8 cellular contexts compared by ENCODE assay signal in the genomic region with DNA sequence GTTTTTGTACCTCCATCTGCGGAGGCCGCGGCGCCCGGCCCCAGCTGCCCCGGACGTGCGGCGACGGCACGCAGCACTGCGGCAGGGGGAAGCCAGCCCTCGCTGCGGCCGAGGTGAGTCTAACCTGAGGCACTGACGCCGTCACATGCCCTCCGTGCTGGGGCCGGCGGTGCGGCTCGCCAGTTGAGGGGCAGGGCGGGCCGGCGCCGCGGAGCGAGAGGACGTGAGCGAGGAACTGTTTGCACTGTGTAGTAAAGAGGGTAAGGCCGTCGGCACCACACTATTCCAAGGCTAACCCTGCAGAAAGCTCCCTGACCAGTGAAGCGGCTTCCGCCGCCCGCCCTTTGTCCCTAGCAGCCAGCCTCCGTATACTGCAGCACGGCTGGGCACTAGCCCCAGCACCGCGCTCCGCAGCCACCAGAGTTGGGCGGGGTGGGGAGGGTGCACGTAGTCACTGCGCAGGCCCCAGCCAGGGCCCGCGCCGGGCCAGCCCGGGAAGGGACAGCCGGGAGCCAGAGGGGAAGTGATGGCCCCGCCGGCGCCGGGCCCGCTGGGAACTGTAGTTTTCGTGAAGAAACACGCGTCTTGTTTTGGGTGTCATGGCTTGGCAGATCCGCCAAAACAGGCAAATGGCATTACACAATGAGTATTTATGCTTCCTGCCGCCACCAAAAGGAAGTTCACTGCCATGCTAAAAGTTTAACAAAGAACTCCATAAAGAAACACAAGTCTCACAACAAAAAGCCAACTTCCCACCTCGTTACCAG. TPM values are rescaled to one million over a fixed set of nuclear protein-coding genes. Genes with fewer than 3 reads are reported as not detected.
DNase-seq lines count a peak whose midpoint lies in the region; ATAC-seq, FAIRE-seq and TF ChIP-seq lines count a peak whose summit lies in the region.

No MANE protein-coding gene starts in this region.

- peak; percentile 98 for FAIRE-seq in GM12891 (lab: Jason Lieb, UNC)

- DNase-seq in GM12891 (ENCODE audit: insufficient read length, low spot score): peak; percentile 86
- peak; percentile 89 to 94 (median 93) for DNase-seq in NCI-H1417 (lab: John Stamatoyannopoulos, UW)
- DNase-seq in SW 1271 (lab: John Stamatoyannopoulos, UW): peak; percentile 94 to 97
- DNase-seq in adipocyte (ENCODE audit: low read depth): peak; percentile 100
- DNase-seq in heart right ventricle: peak; percentile 96 to 97
- peak; percentile 98 for DNase-seq in pons (ENCODE audit: low spot score)
- peak; percentile 96 for DNase-seq in transverse colon

- no peaks in the 10 kb centered on the region for H3K27me3 ChIP-seq in adipocyte (replicated peaks; ENCODE audit: control insufficient read depth, insufficient read depth, low read length)
- no peaks in the 10 kb centered on the region for H3K27me3 ChIP-seq in heart right ventricle
- no peaks in the 10 kb centered on the region for H3K27me3 ChIP-seq in transverse colon

- peaks cover 36% of the 10 kb centered on the region for H3K4me1 ChIP-seq in adipocyte (ENCODE audit: control insufficient read depth, insufficient read depth, low read length)
- H3K4me1 ChIP-seq in heart right ventricle: peaks cover 14 to 56% (median 42%) of the 10 kb centered on the region in 9 donors
- peaks cover 27 to 51% (median 38%) of the 10 kb centered on the region in 4 donors for H3K4me1 ChIP-seq in transverse colon

- no peak for TF ChIP-seq EP300 in transverse colon (IDR thresholded peaks at IDR 0.05; ENCODE audit: low read depth)

- peak; percentile 74 for TF ChIP-seq POLR2A in GM12891 (IDR thresholded peaks at IDR 0.05; ENCODE audit: low read depth, low read length)
- peak; percentile 90 for TF ChIP-seq POLR2A in transverse colon (IDR thresholded peaks at IDR 0.05)

- H3K36me3 ChIP-seq in adipocyte (ENCODE audit: control insufficient read depth, insufficient read depth, low read length, severe bottlenecking) (no peaks in the 10 kb centered on the region), heart right ventricle (peaks cover 0 to 7% (median 0%) of the 10 kb centered on the region in 9 donors), transverse colon (no peaks in the 10 kb centered on the region)

- H3K9me3 ChIP-seq in adipocyte (ENCODE audit: control insufficient read depth, low read length) (no peaks in the 10 kb centered on the region), heart right ventricle (no peaks in the 10 kb centered on the region), transverse colon (no peaks in the 10 kb centered on the region)

- peak in 8 of 9 donors; percentile 4 to 66 (median 25) for TF ChIP-seq CTCF in heart right ventricle (IDR thresholded peaks at IDR 0.05)
- peak in 4 of 5 experiments; percentile 4 to 72 (median 25) for TF ChIP-seq CTCF in transverse colon (IDR thresholded peaks at IDR 0.05)

- H3K4me3 ChIP-seq in adipocyte (ENCODE audit: low read length) (peak overlapping the region; percentile 93), heart right ventricle (peak overlapping the region; percentile 69 to 96 (median 86)), transverse colon (peak overlapping the region; percentile 83 to 100 (median 98))

- 0% methylated on average over 60 of the region's 60 CpGs for WGBS in heart right ventricle, 2 donors
- WGBS in transverse colon (ENCODE audit: low coverage in 1 of 2), 2 donors: 0 to 1% methylated on average over 3 to 40 of the region's 60 CpGs

- H3K27ac ChIP-seq in heart right ventricle (peak overlapping the region; percentile 98 to 100 (median 100)), transverse colon (peak overlapping the region; percentile 100)

- ATAC-seq in HG02763 (IDR thresholded peaks at IDR 0.05; ENCODE audit: unreplicated experiment) (peak; percentile 49), heart right ventricle (peak; percentile 93 to 98 (median 94))

- in situ Hi-C loops in transverse colon (cut with MboI; ENCODE audit: low pct_ligation_motif_present in 1 of 4, low pct_unique_long_range_greater_than_20kb in 1 of 4, low sequenced_read_pairs in 3 of 4): no loop called here

- intact Hi-C loops in heart right ventricle (cut with DNase I) (loop anchor here in 9 of 10 donors (1.0 to 5.0 kb wide), 8 partner anchors 37 to 192 kb away; no protein-coding TSS in a partner anchor), transverse colon (cut with DNase I; ENCODE audit: low total_unique reads) (loop anchor here (5.0 kb wide), 1 partner anchor 147 kb away; no protein-coding TSS in a partner anchor)

- peak overlapping the region; percentile 97 for H3K9ac ChIP-seq in adipocyte (ENCODE audit: low read length)

TF ChIP-seq in GM12891, 5 proteins besides CTCF, POLR2A, EP300 and RAD21:
- TF ChIP-seq PAX5 (IDR thresholded peaks at IDR 0.05; ENCODE audit: insufficient read depth, low read length, severe bottlenecking): peak; percentile 31
- TF ChIP-seq POU2F2 (IDR thresholded peaks at IDR 0.05; ENCODE audit: low read depth, low read length): 0 out of 2 replicates have a peak, but pooled peaks have one; percentile 24
- peak; percentile 91 for TF ChIP-seq SPI1 (IDR thresholded peaks at IDR 0.05; ENCODE audit: low read depth, low read length)
- peak; percentile 54; the same call in 1 of the 2 replicates for TF ChIP-seq POLR2AphosphoS5 (IDR thresholded peaks at IDR 0.05; ENCODE audit: low read depth, low read length)
- peak; percentile 41 for TF ChIP-seq TAF1 (IDR thresholded peaks at IDR 0.05; ENCODE audit: low read depth, low read length)

RNA-seq across cellular contexts. Expression of a gene that starts 0.6 kb away (rescaled TPM):
- polyA plus RNA-seq in GM12891 (2012; ENCODE audit: low read depth, missing spikeins): 16.8 TPM
- total RNA-seq in heart right ventricle (10 to 100 TPM; 32.5 to 52.5 (median 42.5) TPM), transverse colon (100 to 1,000 TPM in 3 of 4 donors, 10 to 100 TPM in 1; 80.3 to 201 (median 146) TPM)
- 10 to 100 TPM in 1 of 2 donors, 1 to 10 TPM in 1; 8.2 to 22.8 TPM for polyA plus RNA-seq in heart right ventricle

Comparison
In these comparisons a context has a peak if more than half of its experiments do, and no peak if none do; other contexts are left out.
1. Peak in every context shown above with its lines: DNase-seq, ATAC-seq, H3K4me3 ChIP-seq and H3K27ac ChIP-seq.